ENCODE assay signal across 22 cellular contexts in genomic region chrX:129744881-129745321, GRCh38. TPM values are rescaled to one million over a fixed set of nuclear protein-coding genes. Genes with fewer than 3 reads are reported as not detected.
DNase-seq lines count a peak whose midpoint lies in the region; ATAC-seq lines count a peak whose summit lies in the region.
"Had no signal": no experiment of that assay in that cellular context is flagged by ENCODE, and none has a peak within 500 bp of the region (broad histone marks: within the 10 kb centered on the region; RNA-seq: fewer than 3 reads in every experiment).

No MANE protein-coding gene starts in this region.

- ATAC-seq in GM18870 (IDR thresholded peaks at IDR 0.05; ENCODE audit: unreplicated experiment) (no peak), HG02870 (IDR thresholded peaks at IDR 0.05; ENCODE audit: unreplicated experiment) (no peak)

- no peaks in the 10 kb centered on the region for H3K27me3 Mint-ChIP-seq in activated CD4-positive, alpha-beta T cell treated with anti-CD3 and anti-CD28 coated beads, Interleukin-2, amount 10 ng/mL, durations not matched to agents 7 days and 5 days
- no peaks in the 10 kb centered on the region for H3K27me3 Mint-ChIP-seq in T-helper 1 cell treated with Interleukin-12 subunit alpha and Interleukin-12 subunit beta and Interleukin-4 antibody, amounts not matched to agents 30 μg/mL and 1 μg/mL, for 36 hours (ENCODE audit: low read depth)

- peaks cover 51% of the 10 kb centered on the region for H3K4me1 Mint-ChIP-seq in activated CD4-positive, alpha-beta T cell treated with anti-CD3 and anti-CD28 coated beads, Interleukin-2, amount 10 ng/mL, durations not matched to agents 7 days and 5 days
- peaks cover 32% of the 10 kb centered on the region for H3K4me1 Mint-ChIP-seq in T-helper 1 cell treated with Interleukin-12 subunit alpha and Interleukin-12 subunit beta and Interleukin-4 antibody, amounts not matched to agents 30 μg/mL and 1 μg/mL, for 36 hours (ENCODE audit: low read depth)

- H3K36me3 Mint-ChIP-seq in activated CD4-positive, alpha-beta T cell treated with anti-CD3 and anti-CD28 coated beads, Interleukin-2, amount 10 ng/mL, durations not matched to agents 7 days and 5 days (ENCODE audit: low read depth): no peaks in the 10 kb centered on the region
- H3K36me3 Mint-ChIP-seq in T-helper 1 cell treated with Interleukin-12 subunit alpha and Interleukin-12 subunit beta and Interleukin-4 antibody, amounts not matched to agents 30 μg/mL and 1 μg/mL, for 36 hours (ENCODE audit: low read depth): no peaks in the 10 kb centered on the region
- H3K36me3 Mint-ChIP-seq: IgD-negative memory B cell had no signal

- peak; percentile 55 for DNase-seq in activated CD4-positive, alpha-beta T cell treated with anti-CD3 and anti-CD28 coated beads, Interleukin-2, amount 10 ng/mL, durations not matched to agents 7 days and 5 days
- no peak for DNase-seq in activated CD4-positive, alpha-beta T cell treated with anti-CD3 and anti-CD28 coated beads for 1 hour
- DNase-seq in activated naive CD4-positive, alpha-beta T cell treated with anti-CD3 and anti-CD28 coated beads, Interleukin-2, amount 50 U/mL, for 16 hours: peak; percentile 20
- DNase-seq in stimulated activated CD8-positive, alpha-beta memory T cell treated with anti-CD3 and anti-CD28 coated beads, Interleukin-4, amount 100 ng/mL, for 48 hours: peak; percentile 41
- DNase-seq in COR-L47 (lab: John Stamatoyannopoulos, UW): no peak
- DNase-seq: DMS53, erythroblast, GM23248, mesendoderm, MV-4-11, NCI-H187 treated with DMSO at 0.1 percent for 48 hours, NCI-H345, RPMI8226, thyroid gland had no signal

- peak overlapping the region; percentile 40 for H3K4me3 Mint-ChIP-seq in activated CD4-positive, alpha-beta T cell treated with anti-CD3 and anti-CD28 coated beads, Interleukin-2, amount 10 ng/mL, durations not matched to agents 7 days and 5 days
- H3K4me3 Mint-ChIP-seq in T-helper 1 cell treated with Interleukin-12 subunit alpha and Interleukin-12 subunit beta and Interleukin-4 antibody, amounts not matched to agents 30 μg/mL and 1 μg/mL, for 36 hours: peak overlapping the region; percentile 48
- H3K4me3 Mint-ChIP-seq: IgD-negative memory B cell, neural crest cell had no signal

- POLR2A ChIA-PET in activated CD4-positive, alpha-beta T cell treated with anti-CD3 and anti-CD28 coated beads, Interleukin-2, amount 10 ng/mL, durations not matched to agents 7 days and 5 days (lab: Charles Lee): no interaction called here

- no peaks in the 10 kb centered on the region for H3K9me3 Mint-ChIP-seq in activated CD4-positive, alpha-beta T cell treated with anti-CD3 and anti-CD28 coated beads, Interleukin-2, amount 10 ng/mL, durations not matched to agents 7 days and 5 days
- H3K9me3 Mint-ChIP-seq in T-helper 1 cell treated with Interleukin-12 subunit alpha and Interleukin-12 subunit beta and Interleukin-4 antibody, amounts not matched to agents 30 μg/mL and 1 μg/mL, for 36 hours: no peaks in the 10 kb centered on the region
- H3K9me3 Mint-ChIP-seq: IgD-negative memory B cell, neural crest cell had no signal

- peak overlapping the region; percentile 89 for H3K27ac Mint-ChIP-seq in activated CD4-positive, alpha-beta T cell treated with anti-CD3 and anti-CD28 coated beads, Interleukin-2, amount 10 ng/mL, durations not matched to agents 7 days and 5 days
- peak overlapping the region; percentile 72 for H3K27ac Mint-ChIP-seq in T-helper 1 cell treated with Interleukin-12 subunit alpha and Interleukin-12 subunit beta and Interleukin-4 antibody, amounts not matched to agents 30 μg/mL and 1 μg/mL, for 36 hours

- CTCF ChIA-PET in activated CD4-positive, alpha-beta T cell treated with anti-CD3 and anti-CD28 coated beads, Interleukin-2, amount 10 ng/mL, durations not matched to agents 7 days and 5 days (lab: Charles Lee): interaction anchor here (0.6 to 1.8 kb wide), 6 partner anchors 8 to 37 kb away, joined by 3 to 4 read pairs (median 3); no protein-coding TSS in a partner anchor

RNA-seq across cellular contexts. Expression of gene XPNPEP2, which starts 6.1 kb away (rescaled TPM):
- total RNA-seq in activated CD4-positive, alpha-beta T cell treated with anti-CD3 and anti-CD28 coated beads, Interleukin-2, amount 10 ng/mL, durations not matched to agents 7 days and 5 days: 1 to 10 TPM; 1.1 to 1.3 TPM
- total RNA-seq: dermis microvascular lymphatic vessel endothelial cell, pulmonary artery endothelial cell had no signal

RNA-seq across cellular contexts. Expression of gene SASH3, which starts 34.8 kb away (rescaled TPM):
- 100 to 1,000 TPM; 254 to 264 TPM for total RNA-seq in activated CD4-positive, alpha-beta T cell treated with anti-CD3 and anti-CD28 coated beads, Interleukin-2, amount 10 ng/mL, durations not matched to agents 7 days and 5 days
- total RNA-seq: dermis microvascular lymphatic vessel endothelial cell, GM23248, neural crest cell, pulmonary artery endothelial cell, smooth muscle cell had no signal

Comparison
In these comparisons a context has a peak if more than half of its experiments do, and no peak if none do; other contexts are left out.
1. DNase-seq: peak in activated CD4-positive, alpha-beta T cell treated with anti-CD3 and anti-CD28 coated beads, Interleukin-2, amount 10 ng/mL, durations not matched to agents 7 days and 5 days (single experiment), activated naive CD4-positive, alpha-beta T cell treated with anti-CD3 and anti-CD28 coated beads, Interleukin-2, amount 50 U/mL, for 16 hours (single experiment) and stimulated activated CD8-positive, alpha-beta memory T cell treated with anti-CD3 and anti-CD28 coated beads, Interleukin-4, amount 100 ng/mL, for 48 hours (single experiment); none in activated CD4-positive, alpha-beta T cell treated with anti-CD3 and anti-CD28 coated beads for 1 hour (single experiment) and COR-L47 (single experiment).